ENCODE assay signal across 1 cellular context in genomic region chr1:237712082-237712481, GRCh38.
TF ChIP-seq lines count a peak whose summit lies in the region.

No MANE protein-coding gene starts in this region.

TF ChIP-seq in GM23338, 12 proteins besides CTCF, POLR2A, EP300 and RAD21 (continued from another document):
- no peak for TF ChIP-seq ZNF462 (CRISPR knock-in tag; IDR thresholded peaks at IDR 0.05)
- TF ChIP-seq CREB1 (CRISPR knock-in tag; IDR thresholded peaks at IDR 0.05; ENCODE audit: low read depth), result no peak
- TF ChIP-seq REST (IDR thresholded peaks at IDR 0.05; ENCODE audit: unreplicated experiment), result no peak
- no peak for TF ChIP-seq ZNF114 (CRISPR knock-in tag; IDR thresholded peaks at IDR 0.05)
- no peak for TF ChIP-seq STAT1 (IDR thresholded peaks at IDR 0.05; ENCODE audit: unreplicated experiment)
- no peak for TF ChIP-seq ZNF331 (CRISPR knock-in tag; IDR thresholded peaks at IDR 0.05; ENCODE audit: low read depth)
- no peak for TF ChIP-seq JUNB (IDR thresholded peaks at IDR 0.05; ENCODE audit: unreplicated experiment)
- no peak for TF ChIP-seq NANOG (IDR thresholded peaks at IDR 0.05; ENCODE audit: borderline replicate concordance)
- TF ChIP-seq EZH2 (IDR thresholded peaks at IDR 0.05; ENCODE audit: low read depth, unreplicated experiment), result no peak
